ENCODE assay signal across 8 cellular contexts in the genomic region with DNA sequence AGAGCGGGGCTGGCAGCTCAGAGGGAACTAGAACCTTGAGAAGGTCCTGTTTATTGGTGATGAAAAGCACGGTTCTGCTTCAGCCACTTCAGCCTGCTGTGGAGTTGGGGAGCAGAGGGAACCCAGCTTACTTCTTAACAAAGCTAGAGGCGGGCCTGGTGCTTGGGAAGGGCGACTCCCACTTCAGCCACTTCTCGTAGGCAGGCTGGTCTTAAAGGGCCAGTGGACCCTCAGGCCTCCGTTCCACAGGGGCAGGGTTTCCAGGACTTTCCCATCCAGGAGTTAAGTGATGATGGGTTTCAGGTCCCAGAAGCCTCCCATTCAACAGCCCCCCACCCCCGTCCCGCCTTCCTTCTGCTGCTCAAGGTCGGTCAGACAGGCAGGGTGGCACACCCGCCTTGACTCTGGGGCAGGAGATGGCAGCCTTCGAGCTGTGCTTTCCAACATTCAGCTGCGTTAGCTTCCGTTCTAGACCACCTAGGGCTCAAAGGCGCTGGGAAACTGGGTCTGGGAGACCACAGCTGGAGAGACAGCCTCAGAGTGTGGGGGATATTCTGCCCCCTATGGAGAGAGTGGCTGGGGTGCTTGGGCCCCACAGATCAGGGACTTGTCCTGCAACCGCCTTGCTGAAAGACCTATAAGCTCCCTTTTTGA. TPM values are rescaled to one million over a fixed set of nuclear protein-coding genes. Genes with fewer than 3 reads are reported as not detected.
DNase-seq lines count a peak whose midpoint lies in the region; ATAC-seq and TF ChIP-seq lines count a peak whose summit lies in the region.

No MANE protein-coding gene starts in this region.

- H3K27me3 Mint-ChIP-seq in HFFc6 (ENCODE audit: insufficient read depth): peaks cover 60% of the 10 kb centered on the region
- no peaks in the 10 kb centered on the region for H3K27me3 Mint-ChIP-seq in natural killer cell (ENCODE audit: low read depth in 2 of 2)
- H3K27me3 Mint-ChIP-seq in Caco-2 (ENCODE audit: insufficient read depth, unreplicated experiment): peaks cover 6% of the 10 kb centered on the region

- H3K4me3 Mint-ChIP-seq in HFFc6 (peak overlapping the region; percentile 43), natural killer cell (peak overlapping the region; percentile 97), Caco-2 (ENCODE audit: unreplicated experiment) (no peak overlapping the region)

- no peak overlapping the region for H3K9ac ChIP-seq in adipocyte (ENCODE audit: low read length)

- intact Hi-C loops in natural killer cell (cut with micrococcal nuclease): no loop called here
- intact Hi-C loops in Caco-2 (cut with micrococcal nuclease; ENCODE audit: unreplicated experiment): no loop called here

- H3K36me3 Mint-ChIP-seq in HFFc6 (ENCODE audit: low read depth) (no peaks in the 10 kb centered on the region), natural killer cell (peaks cover 14% of the 10 kb centered on the region), Caco-2 (ENCODE audit: insufficient read depth, unreplicated experiment) (no peaks in the 10 kb centered on the region)

- H3K9me3 ChIP-seq in adipocyte (ENCODE audit: control insufficient read depth, low read length): no peaks in the 10 kb centered on the region
- no peaks in the 10 kb centered on the region for H3K9me3 ChIP-seq in Caco-2

- no peak for DNase-seq in GM06990 (ENCODE audit: extremely low read depth, insufficient read length)
- peak; percentile 6 for DNase-seq in HFFc6
- peak; percentile 17 for DNase-seq in adipocyte (ENCODE audit: low read depth)
- DNase-seq in natural killer cell: no peak
- no peak for DNase-seq in Caco-2
- DNase-seq in epidermal melanocyte (ENCODE audit: insufficient read length, low spot score): no peak

- peaks cover 16% of the 10 kb centered on the region for H3K4me1 Mint-ChIP-seq in HFFc6 (ENCODE audit: low read depth)
- H3K4me1 Mint-ChIP-seq in natural killer cell: peaks cover 61 to 72% of the 10 kb centered on the region in 2 donors
- no peaks in the 10 kb centered on the region for H3K4me1 Mint-ChIP-seq in Caco-2 (ENCODE audit: low read depth, unreplicated experiment)

- H3K27me3 ChIP-seq in GM06990 (replicated peaks; ENCODE audit: control insufficient read depth, insufficient read depth, low read length) (no peaks in the 10 kb centered on the region), adipocyte (replicated peaks; ENCODE audit: control insufficient read depth, insufficient read depth, low read length) (peaks cover 72% of the 10 kb centered on the region), Caco-2 (replicated peaks; ENCODE audit: control insufficient read depth, insufficient read depth, low read length) (no peaks in the 10 kb centered on the region)

- H3K4me3 ChIP-seq in GM06990 (replicated peaks; ENCODE audit: low read depth, low read length) (peak overlapping the region; percentile 79), adipocyte (ENCODE audit: low read length) (no peak overlapping the region), Caco-2 (ENCODE audit: low read depth, low read length) (no peak overlapping the region)

- H3K4me1 ChIP-seq in adipocyte (ENCODE audit: control insufficient read depth, insufficient read depth, low read length) (no peaks in the 10 kb centered on the region), Caco-2 (no peaks in the 10 kb centered on the region)

- no peak for ATAC-seq in natural killer cell
- ATAC-seq in HG02759 (IDR thresholded peaks at IDR 0.05; ENCODE audit: unreplicated experiment): no peak
- no peak for ATAC-seq in GM18907 (IDR thresholded peaks at IDR 0.05; ENCODE audit: unreplicated experiment)

- CTCF ChIA-PET in Caco-2 (lab: Charles Lee): no interaction called here

- no TSS peak for BruUV-seq in Caco-2 (replicated peaks; lab: Mats Ljungman, UMichigan)

- peaks cover 30% of the 10 kb centered on the region for H3K36me3 ChIP-seq in GM06990 (ENCODE audit: control insufficient read depth, insufficient read depth, low read length)
- no peaks in the 10 kb centered on the region for H3K36me3 ChIP-seq in adipocyte (ENCODE audit: control insufficient read depth, insufficient read depth, low read length, severe bottlenecking)
- H3K36me3 ChIP-seq in Caco-2 (ENCODE audit: control insufficient read depth, insufficient read depth, low read length): no peaks in the 10 kb centered on the region

- POLR2A ChIA-PET in Caco-2 (lab: Charles Lee): no interaction called here

- no peak overlapping the region for H3K27ac Mint-ChIP-seq in HFFc6
- H3K27ac Mint-ChIP-seq in natural killer cell: peak overlapping the region; percentile 99
- no peak overlapping the region for H3K27ac Mint-ChIP-seq in Caco-2 (ENCODE audit: unreplicated experiment)

- H3K9me3 Mint-ChIP-seq in HFFc6: no peaks in the 10 kb centered on the region
- H3K9me3 Mint-ChIP-seq in natural killer cell: no peaks in the 10 kb centered on the region
- H3K9me3 Mint-ChIP-seq in Caco-2 (ENCODE audit: unreplicated experiment): no peaks in the 10 kb centered on the region

- TF ChIP-seq CTCF in GM06990 (IDR thresholded peaks at IDR 0.05; ENCODE audit: insufficient read depth, low read length, poor library complexity, severe bottlenecking) (peak; percentile 29), HFFc6 (IDR thresholded peaks at IDR 0.05) (no peak), natural killer cell (IDR thresholded peaks at IDR 0.05) (no peak), Caco-2 (IDR thresholded peaks at IDR 0.05; ENCODE audit: insufficient read depth in 1 of 2, low read depth in 1 of 2, low read length in 1 of 2, severe bottlenecking in 1 of 2, unreplicated experiment in 1 of 2) (no peak)

RNA-seq across cellular contexts. Expression of gene RUNX3, which starts 3.4 kb away (rescaled TPM):
- not detected for total RNA-seq in HFFc6 (2021; fragmentation: NEBNext Ultra II Directional; extraction: Animal tissue kit (Norgen Biotek cat#: 25700))
- 100 to 1,000 TPM; 537 to 630 (median 601) TPM for total RNA-seq in natural killer cell
- 1.1 and 1.6 TPM in 2 replicates for total RNA-seq in Caco-2 (2022)

Comparison
In these comparisons a context has a peak if more than half of its experiments do, and no peak if none do; other contexts are left out.
1. DNase-seq: peak in HFFc6 (single experiment) and adipocyte (single experiment); none in GM06990 (single experiment), natural killer cell (single experiment), Caco-2 (0 of 2) and epidermal melanocyte (single experiment).
2. H3K27ac Mint-ChIP-seq: peak in natural killer cell (2 of 2); none in HFFc6 (single experiment) and Caco-2 (single experiment).
3. RNA of gene RUNX3, which starts 3.4 kb away (total RNA-seq): 537 to 630 TPM in natural killer cell; 1.1 to 1.6 TPM in Caco-2 and not detected in HFFc6; every median in the first group is over 100 times any median in the second.